Comparison of ENCODE assay signal across 8 cellular contexts in the genomic region with DNA sequence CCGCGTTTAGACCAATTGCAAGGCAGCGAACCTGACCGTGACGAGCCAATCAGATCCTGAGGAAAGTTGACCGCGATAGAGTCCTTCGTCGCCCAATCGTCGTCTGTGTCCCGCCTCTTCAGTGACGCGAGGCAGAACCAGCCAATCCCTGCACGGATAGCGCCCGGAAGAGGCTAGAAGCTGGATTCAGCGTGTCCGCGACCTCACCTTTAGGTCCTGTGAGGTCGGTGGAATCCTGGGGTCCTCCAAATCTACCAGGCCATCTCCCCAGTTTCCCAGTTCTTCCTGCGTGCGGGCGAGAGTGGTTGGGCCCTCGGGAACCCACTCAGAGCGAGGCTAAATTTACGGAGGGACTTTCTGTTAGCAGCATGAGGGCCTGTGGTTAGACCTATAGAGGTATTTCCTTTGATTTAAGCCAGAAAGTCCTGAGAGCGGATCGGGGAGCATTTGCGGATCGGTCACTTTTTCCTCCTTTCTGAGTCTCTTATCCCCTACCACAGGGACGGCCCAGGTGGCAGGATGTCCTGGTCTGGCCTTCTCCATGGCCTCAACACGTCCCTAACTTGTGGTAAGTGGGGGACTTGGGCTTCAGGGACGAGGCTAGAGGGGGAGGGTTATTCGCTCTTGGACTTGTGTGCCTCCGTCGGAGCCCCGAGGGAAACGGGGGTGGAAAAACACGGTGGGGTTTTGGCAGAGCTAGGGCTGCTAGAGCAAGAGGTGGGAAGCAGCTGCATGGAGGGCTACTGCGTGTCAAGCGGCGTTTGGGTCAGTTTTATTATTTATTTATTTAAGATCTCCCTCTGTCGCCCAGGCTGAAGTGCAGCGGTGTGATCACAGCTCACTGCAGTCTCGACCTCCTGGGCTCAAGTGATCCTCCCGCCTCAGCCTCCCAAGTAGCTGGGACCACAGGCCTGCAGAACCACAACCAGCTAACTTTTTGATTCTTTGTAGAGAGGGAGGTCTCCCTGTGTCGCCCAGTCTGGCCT. TPM values are rescaled to one million over a fixed set of nuclear protein-coding genes. Genes with fewer than 3 reads are reported as not detected.
DNase-seq lines count a peak whose midpoint lies in the region; ATAC-seq and TF ChIP-seq lines count a peak whose summit lies in the region.

MRPS12 (plus strand) TSS at position 169 of the 986 bp plus-strand sequence; CDS start at position 520, 351 bp downstream.

- H3K4me1 Mint-ChIP-seq in progenitor cell of endocrine pancreas (ENCODE audit: low read depth): peaks cover 14% of the 10 kb centered on the region

- peaks cover 10% of the 10 kb centered on the region for H3K9me3 Mint-ChIP-seq in progenitor cell of endocrine pancreas (ENCODE audit: low read depth)

- TF ChIP-seq CTCF in GM12875 (IDR thresholded peaks at IDR 0.05; ENCODE audit: borderline replicate concordance, insufficient read depth, low read depth, low read length) (no peak), ascending aorta (IDR thresholded peaks at IDR 0.05) (no peak), progenitor cell of endocrine pancreas (IDR thresholded peaks at IDR 0.05; ENCODE audit: unreplicated experiment) (no peak), uterus (IDR thresholded peaks at IDR 0.05) (no peak)

- intact Hi-C loops in ascending aorta (cut with DNase I) (loop anchor here (1.0 to 10.0 kb wide), 6 partner anchors 32 to 528 kb away; partner anchors contain the start of genes FAM98C, FBXO17, HNRNPL and NFKBIB), left ventricle myocardium superior (cut with micrococcal nuclease) (no loop called here), uterus (cut with DNase I; ENCODE audit: low total_unique reads) (no loop called here)

- TF ChIP-seq POLR2A in uterus (IDR thresholded peaks at IDR 0.05): peak in 1 of 2 donors; percentile 49

- no peaks in the 10 kb centered on the region for H3K27me3 ChIP-seq in ascending aorta
- H3K27me3 ChIP-seq in uterus: no peaks in the 10 kb centered on the region

- DNase-seq in NCI-H1092 (lab: John Stamatoyannopoulos, UW): peak; percentile 97
- DNase-seq in SKM-1 treated with dmso at 0.1 percent for 144 hours (lab: John Stamatoyannopoulos, UW; ENCODE audit: unreplicated experiment): peak; percentile 97
- DNase-seq in ascending aorta (ENCODE audit: low spot score in 2 of 2): peak; percentile 95 to 99
- peak; percentile 98 for DNase-seq in left ventricle myocardium superior
- DNase-seq in progenitor cell of endocrine pancreas (ENCODE audit: low spot score, unreplicated experiment): peak; percentile 94
- DNase-seq in uterus: peak; percentile 98

- no peaks in the 10 kb centered on the region for H3K9me3 ChIP-seq in ascending aorta
- H3K9me3 ChIP-seq in uterus: no peaks in the 10 kb centered on the region

- H3K4me1 ChIP-seq in ascending aorta (peaks cover 9 to 14% of the 10 kb centered on the region in 2 donors), uterus (peaks cover 0 to 7% of the 10 kb centered on the region in 2 donors)

- ATAC-seq in HG02588 (IDR thresholded peaks at IDR 0.05; ENCODE audit: unreplicated experiment) (peak; percentile 88), left ventricle myocardium superior (peak; percentile 97)

- H3K27me3 Mint-ChIP-seq in progenitor cell of endocrine pancreas: no peaks in the 10 kb centered on the region

- peak within 1 kb of the TSS; percentile 70 to 77 for H3K27ac ChIP-seq in ascending aorta
- peak within 1 kb of the TSS; percentile 85 to 87 for H3K27ac ChIP-seq in uterus

- H3K4me3 ChIP-seq in GM12875 (ENCODE audit: low read depth, low read length): peak within 1 kb of the TSS; percentile 67
- H3K4me3 ChIP-seq in ascending aorta: peak within 1 kb of the TSS; percentile 83 to 93
- H3K4me3 ChIP-seq in uterus: peak within 1 kb of the TSS; percentile 64 to 82

- H3K27ac Mint-ChIP-seq in progenitor cell of endocrine pancreas: peak within 1 kb of the TSS; percentile 99

- peak within 1 kb of the TSS; percentile 99 for H3K4me3 Mint-ChIP-seq in progenitor cell of endocrine pancreas (ENCODE audit: low read depth)

- H3K36me3 Mint-ChIP-seq in progenitor cell of endocrine pancreas (ENCODE audit: insufficient read depth): peaks cover 32% of the 10 kb centered on the region

- H3K36me3 ChIP-seq in ascending aorta: peaks cover 4 to 25% of the 10 kb centered on the region in 2 donors
- no peaks in the 10 kb centered on the region for H3K36me3 ChIP-seq in uterus

RNA-seq across cellular contexts. Expression of gene MRPS12, which starts in this region (rescaled TPM):
- total RNA-seq in ascending aorta: 9.9 TPM
- 71.9 TPM for total RNA-seq in left ventricle myocardium superior
- total RNA-seq in progenitor cell of endocrine pancreas: 26.7 and 26.8 TPM in 2 replicates
- 10 to 100 TPM; 16.9 to 83.8 (median 19.2) TPM for total RNA-seq in uterus

Comparison
In these comparisons a context has a peak if more than half of its experiments do, and no peak if none do; other contexts are left out.
1. Peak in every context shown above with its lines: DNase-seq, ATAC-seq, H3K4me3 ChIP-seq and H3K27ac ChIP-seq.